Comparison of ENCODE assay signal across 1 cellular context in the genomic region with DNA sequence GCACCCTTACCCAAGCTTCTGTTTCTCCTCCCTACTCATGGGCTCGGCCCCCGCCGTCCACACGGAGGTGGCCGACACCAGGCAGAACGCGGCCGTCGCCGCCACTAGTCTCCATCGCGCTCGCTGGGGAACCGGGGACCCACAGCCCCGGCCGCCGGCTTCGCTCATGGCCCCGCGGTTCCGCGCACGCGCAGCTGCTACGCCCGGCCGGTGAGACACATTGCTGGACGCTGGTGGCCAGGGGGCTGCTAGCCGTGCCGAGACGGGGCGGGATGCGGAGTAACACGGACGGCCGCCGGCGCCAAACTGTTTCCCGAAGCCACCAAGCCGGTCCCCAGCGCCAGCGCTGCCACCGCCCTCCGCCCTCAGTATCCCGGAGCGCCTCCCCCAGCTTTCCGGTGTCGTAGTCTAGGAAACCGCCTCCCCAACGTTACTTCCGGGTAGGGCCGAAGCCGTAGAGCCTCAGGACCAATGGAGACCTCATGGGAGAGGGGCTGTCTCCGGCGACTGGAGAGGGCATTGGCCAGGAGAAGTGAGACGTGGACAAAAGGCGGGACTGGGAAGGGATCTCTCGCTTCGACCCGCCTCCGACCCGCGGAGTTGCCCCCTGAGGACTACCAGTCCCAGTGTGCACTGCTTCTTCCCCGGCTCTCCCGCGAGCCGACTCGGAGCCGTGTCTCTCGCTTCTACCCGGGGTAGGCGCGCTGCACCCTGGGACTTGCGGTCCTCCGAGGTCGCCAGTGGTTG.
TF ChIP-seq lines count a peak whose summit lies in the region.

A gene with protein sequence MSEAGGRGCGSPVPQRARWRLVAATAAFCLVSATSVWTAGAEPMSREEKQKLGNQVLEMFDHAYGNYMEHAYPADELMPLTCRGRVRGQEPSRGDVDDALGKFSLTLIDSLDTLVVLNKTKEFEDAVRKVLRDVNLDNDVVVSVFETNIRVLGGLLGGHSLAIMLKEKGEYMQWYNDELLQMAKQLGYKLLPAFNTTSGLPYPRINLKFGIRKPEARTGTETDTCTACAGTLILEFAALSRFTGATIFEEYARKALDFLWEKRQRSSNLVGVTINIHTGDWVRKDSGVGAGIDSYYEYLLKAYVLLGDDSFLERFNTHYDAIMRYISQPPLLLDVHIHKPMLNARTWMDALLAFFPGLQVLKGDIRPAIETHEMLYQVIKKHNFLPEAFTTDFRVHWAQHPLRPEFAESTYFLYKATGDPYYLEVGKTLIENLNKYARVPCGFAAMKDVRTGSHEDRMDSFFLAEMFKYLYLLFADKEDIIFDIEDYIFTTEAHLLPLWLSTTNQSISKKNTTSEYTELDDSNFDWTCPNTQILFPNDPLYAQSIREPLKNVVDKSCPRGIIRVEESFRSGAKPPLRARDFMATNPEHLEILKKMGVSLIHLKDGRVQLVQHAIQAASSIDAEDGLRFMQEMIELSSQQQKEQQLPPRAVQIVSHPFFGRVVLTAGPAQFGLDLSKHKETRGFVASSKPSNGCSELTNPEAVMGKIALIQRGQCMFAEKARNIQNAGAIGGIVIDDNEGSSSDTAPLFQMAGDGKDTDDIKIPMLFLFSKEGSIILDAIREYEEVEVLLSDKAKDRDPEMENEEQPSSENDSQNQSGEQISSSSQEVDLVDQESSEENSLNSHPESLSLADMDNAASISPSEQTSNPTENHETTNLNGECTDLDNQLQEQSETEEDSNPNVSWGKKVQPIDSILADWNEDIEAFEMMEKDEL (minus strand): TSS at position 380 of the 747 bp plus-strand sequence. CDS start 212 bp downstream, at position 168.

TF ChIP-seq in HepG2, 621 proteins besides CTCF, POLR2A, EP300 and RAD21 (continued from another document and continues in another):
- TF ChIP-seq, protein P1, sequence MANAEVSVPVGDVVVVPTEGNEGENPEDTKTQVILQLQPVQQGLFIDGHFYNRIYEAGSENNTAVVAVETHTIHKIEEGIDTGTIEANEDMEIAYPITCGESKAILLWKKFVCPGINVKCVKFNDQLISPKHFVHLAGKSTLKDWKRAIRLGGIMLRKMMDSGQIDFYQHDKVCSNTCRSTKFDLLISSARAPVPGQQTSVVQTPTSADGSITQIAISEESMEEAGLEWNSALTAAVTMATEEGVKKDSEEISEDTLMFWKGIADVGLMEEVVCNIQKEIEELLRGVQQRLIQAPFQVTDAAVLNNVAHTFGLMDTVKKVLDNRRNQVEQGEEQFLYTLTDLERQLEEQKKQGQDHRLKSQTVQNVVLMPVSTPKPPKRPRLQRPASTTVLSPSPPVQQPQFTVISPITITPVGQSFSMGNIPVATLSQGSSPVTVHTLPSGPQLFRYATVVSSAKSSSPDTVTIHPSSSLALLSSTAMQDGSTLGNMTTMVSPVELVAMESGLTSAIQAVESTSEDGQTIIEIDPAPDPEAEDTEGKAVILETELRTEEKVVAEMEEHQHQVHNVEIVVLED (CRISPR knock-in tag; IDR thresholded peaks at IDR 0.05; ENCODE audit: borderline replicate concordance), result peak; percentile 77
- TF ChIP-seq FOSL1 (CRISPR knock-in tag; IDR thresholded peaks at IDR 0.05; ENCODE audit: borderline replicate concordance), result no peak
- TF ChIP-seq MEIS2 (CRISPR knock-in tag; IDR thresholded peaks at IDR 0.05), result peak; percentile 8; the same call in 1 of the 2 replicates
- TF ChIP-seq NR1H2 (CRISPR knock-in tag; IDR thresholded peaks at IDR 0.05; ENCODE audit: borderline replicate concordance, low read depth), result no peak
- no peak for TF ChIP-seq GTF2F1 (IDR thresholded peaks at IDR 0.05; ENCODE audit: low read length)
- TF ChIP-seq, protein P2, sequence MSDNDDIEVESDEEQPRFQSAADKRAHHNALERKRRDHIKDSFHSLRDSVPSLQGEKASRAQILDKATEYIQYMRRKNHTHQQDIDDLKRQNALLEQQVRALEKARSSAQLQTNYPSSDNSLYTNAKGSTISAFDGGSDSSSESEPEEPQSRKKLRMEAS (IDR thresholded peaks at IDR 0.05), result 0 out of 2 replicates have a peak, but pooled peaks have one; percentile 9
- TF ChIP-seq, protein P3, sequence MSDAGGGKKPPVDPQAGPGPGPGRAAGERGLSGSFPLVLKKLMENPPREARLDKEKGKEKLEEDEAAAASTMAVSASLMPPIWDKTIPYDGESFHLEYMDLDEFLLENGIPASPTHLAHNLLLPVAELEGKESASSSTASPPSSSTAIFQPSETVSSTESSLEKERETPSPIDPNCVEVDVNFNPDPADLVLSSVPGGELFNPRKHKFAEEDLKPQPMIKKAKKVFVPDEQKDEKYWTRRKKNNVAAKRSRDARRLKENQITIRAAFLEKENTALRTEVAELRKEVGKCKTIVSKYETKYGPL (CRISPR knock-in tag; IDR thresholded peaks at IDR 0.05), result no peak
- TF ChIP-seq, protein P4, sequence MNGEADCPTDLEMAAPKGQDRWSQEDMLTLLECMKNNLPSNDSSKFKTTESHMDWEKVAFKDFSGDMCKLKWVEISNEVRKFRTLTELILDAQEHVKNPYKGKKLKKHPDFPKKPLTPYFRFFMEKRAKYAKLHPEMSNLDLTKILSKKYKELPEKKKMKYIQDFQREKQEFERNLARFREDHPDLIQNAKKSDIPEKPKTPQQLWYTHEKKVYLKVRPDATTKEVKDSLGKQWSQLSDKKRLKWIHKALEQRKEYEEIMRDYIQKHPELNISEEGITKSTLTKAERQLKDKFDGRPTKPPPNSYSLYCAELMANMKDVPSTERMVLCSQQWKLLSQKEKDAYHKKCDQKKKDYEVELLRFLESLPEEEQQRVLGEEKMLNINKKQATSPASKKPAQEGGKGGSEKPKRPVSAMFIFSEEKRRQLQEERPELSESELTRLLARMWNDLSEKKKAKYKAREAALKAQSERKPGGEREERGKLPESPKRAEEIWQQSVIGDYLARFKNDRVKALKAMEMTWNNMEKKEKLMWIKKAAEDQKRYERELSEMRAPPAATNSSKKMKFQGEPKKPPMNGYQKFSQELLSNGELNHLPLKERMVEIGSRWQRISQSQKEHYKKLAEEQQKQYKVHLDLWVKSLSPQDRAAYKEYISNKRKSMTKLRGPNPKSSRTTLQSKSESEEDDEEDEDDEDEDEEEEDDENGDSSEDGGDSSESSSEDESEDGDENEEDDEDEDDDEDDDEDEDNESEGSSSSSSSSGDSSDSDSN (CRISPR knock-in tag; IDR thresholded peaks at IDR 0.05), result peak; percentile 88
- TF ChIP-seq ZNF773 (CRISPR knock-in tag; IDR thresholded peaks at IDR 0.05; ENCODE audit: borderline replicate concordance), result no peak
- TF ChIP-seq NR2C2 (CRISPR knock-in tag; IDR thresholded peaks at IDR 0.05; ENCODE audit: borderline replicate concordance), result peak; percentile 88
- TF ChIP-seq MAZ (IDR thresholded peaks at IDR 0.05; ENCODE audit: borderline replicate concordance, low read depth, low read length), result no peak; the same call in 1 of the 2 replicates
- TF ChIP-seq MAZ (CRISPR knock-in tag; IDR thresholded peaks at IDR 0.05; ENCODE audit: low read depth), result no peak
- TF ChIP-seq SIN3B (IDR thresholded peaks at IDR 0.05; ENCODE audit: low read length), result no peak
- TF ChIP-seq ZSCAN22 (CRISPR knock-in tag; IDR thresholded peaks at IDR 0.05), result no peak
- TF ChIP-seq PHF8 (CRISPR knock-in tag; IDR thresholded peaks at IDR 0.05), result peak; percentile 91
- TF ChIP-seq, protein P5, sequence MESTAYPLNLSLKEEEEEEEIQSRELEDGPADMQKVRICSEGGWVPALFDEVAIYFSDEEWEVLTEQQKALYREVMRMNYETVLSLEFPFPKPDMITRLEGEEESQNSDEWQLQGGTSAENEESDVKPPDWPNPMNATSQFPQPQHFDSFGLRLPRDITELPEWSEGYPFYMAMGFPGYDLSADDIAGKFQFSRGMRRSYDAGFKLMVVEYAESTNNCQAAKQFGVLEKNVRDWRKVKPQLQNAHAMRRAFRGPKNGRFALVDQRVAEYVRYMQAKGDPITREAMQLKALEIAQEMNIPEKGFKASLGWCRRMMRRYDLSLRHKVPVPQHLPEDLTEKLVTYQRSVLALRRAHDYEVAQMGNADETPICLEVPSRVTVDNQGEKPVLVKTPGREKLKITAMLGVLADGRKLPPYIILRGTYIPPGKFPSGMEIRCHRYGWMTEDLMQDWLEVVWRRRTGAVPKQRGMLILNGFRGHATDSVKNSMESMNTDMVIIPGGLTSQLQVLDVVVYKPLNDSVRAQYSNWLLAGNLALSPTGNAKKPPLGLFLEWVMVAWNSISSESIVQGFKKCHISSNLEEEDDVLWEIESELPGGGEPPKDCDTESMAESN (CRISPR knock-in tag; conservative IDR thresholded peaks at IDR 0.05), result peak; percentile 78; the same call in 1 of the 2 replicates
- peak; percentile 17 for TF ChIP-seq RXRB (CRISPR knock-in tag; IDR thresholded peaks at IDR 0.05; ENCODE audit: borderline replicate concordance)
- TF ChIP-seq ZNF468 (CRISPR knock-in tag; IDR thresholded peaks at IDR 0.05), result 0 out of 2 replicates have a peak, but pooled peaks have one; percentile 20
- TF ChIP-seq, protein P6, sequence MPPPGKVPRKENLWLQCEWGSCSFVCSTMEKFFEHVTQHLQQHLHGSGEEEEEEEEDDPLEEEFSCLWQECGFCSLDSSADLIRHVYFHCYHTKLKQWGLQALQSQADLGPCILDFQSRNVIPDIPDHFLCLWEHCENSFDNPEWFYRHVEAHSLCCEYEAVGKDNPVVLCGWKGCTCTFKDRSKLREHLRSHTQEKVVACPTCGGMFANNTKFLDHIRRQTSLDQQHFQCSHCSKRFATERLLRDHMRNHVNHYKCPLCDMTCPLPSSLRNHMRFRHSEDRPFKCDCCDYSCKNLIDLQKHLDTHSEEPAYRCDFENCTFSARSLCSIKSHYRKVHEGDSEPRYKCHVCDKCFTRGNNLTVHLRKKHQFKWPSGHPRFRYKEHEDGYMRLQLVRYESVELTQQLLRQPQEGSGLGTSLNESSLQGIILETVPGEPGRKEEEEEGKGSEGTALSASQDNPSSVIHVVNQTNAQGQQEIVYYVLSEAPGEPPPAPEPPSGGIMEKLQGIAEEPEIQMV (CRISPR knock-in tag; IDR thresholded peaks at IDR 0.05; ENCODE audit: low read depth), result no peak
- TF ChIP-seq, protein P7, sequence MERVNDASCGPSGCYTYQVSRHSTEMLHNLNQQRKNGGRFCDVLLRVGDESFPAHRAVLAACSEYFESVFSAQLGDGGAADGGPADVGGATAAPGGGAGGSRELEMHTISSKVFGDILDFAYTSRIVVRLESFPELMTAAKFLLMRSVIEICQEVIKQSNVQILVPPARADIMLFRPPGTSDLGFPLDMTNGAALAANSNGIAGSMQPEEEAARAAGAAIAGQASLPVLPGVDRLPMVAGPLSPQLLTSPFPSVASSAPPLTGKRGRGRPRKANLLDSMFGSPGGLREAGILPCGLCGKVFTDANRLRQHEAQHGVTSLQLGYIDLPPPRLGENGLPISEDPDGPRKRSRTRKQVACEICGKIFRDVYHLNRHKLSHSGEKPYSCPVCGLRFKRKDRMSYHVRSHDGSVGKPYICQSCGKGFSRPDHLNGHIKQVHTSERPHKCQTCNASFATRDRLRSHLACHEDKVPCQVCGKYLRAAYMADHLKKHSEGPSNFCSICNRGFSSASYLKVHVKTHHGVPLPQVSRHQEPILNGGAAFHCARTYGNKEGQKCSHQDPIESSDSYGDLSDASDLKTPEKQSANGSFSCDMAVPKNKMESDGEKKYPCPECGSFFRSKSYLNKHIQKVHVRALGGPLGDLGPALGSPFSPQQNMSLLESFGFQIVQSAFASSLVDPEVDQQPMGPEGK (CRISPR knock-in tag; IDR thresholded peaks at IDR 0.05), result peak; percentile 58; the same call in 1 of the 2 replicates
- TF ChIP-seq CREB1 (IDR thresholded peaks at IDR 0.05), result peak; percentile 87
- peak; percentile 96 for TF ChIP-seq CREB1 (CRISPR knock-in tag; IDR thresholded peaks at IDR 0.05)
- TF ChIP-seq, protein P8, sequence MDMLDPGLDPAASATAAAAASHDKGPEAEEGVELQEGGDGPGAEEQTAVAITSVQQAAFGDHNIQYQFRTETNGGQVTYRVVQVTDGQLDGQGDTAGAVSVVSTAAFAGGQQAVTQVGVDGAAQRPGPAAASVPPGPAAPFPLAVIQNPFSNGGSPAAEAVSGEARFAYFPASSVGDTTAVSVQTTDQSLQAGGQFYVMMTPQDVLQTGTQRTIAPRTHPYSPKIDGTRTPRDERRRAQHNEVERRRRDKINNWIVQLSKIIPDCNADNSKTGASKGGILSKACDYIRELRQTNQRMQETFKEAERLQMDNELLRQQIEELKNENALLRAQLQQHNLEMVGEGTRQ (IDR thresholded peaks at IDR 0.05; ENCODE audit: low read depth, low read length), result no peak
- TF ChIP-seq, protein P8 (CRISPR knock-in tag; IDR thresholded peaks at IDR 0.05; ENCODE audit: borderline replicate concordance), result no peak
- TF ChIP-seq REL (CRISPR knock-in tag; conservative IDR thresholded peaks at IDR 0.05), result no peak
- TF ChIP-seq, protein P9, sequence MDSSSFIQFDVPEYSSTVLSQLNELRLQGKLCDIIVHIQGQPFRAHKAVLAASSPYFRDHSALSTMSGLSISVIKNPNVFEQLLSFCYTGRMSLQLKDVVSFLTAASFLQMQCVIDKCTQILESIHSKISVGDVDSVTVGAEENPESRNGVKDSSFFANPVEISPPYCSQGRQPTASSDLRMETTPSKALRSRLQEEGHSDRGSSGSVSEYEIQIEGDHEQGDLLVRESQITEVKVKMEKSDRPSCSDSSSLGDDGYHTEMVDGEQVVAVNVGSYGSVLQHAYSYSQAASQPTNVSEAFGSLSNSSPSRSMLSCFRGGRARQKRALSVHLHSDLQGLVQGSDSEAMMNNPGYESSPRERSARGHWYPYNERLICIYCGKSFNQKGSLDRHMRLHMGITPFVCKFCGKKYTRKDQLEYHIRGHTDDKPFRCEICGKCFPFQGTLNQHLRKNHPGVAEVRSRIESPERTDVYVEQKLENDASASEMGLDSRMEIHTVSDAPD (CRISPR knock-in tag; IDR thresholded peaks at IDR 0.05), result no peak
- peak; percentile 70 for TF ChIP-seq HNRNPLL (IDR thresholded peaks at IDR 0.05; ENCODE audit: low read depth, low read length, poor library complexity, severe bottlenecking)
- TF ChIP-seq, protein P10, sequence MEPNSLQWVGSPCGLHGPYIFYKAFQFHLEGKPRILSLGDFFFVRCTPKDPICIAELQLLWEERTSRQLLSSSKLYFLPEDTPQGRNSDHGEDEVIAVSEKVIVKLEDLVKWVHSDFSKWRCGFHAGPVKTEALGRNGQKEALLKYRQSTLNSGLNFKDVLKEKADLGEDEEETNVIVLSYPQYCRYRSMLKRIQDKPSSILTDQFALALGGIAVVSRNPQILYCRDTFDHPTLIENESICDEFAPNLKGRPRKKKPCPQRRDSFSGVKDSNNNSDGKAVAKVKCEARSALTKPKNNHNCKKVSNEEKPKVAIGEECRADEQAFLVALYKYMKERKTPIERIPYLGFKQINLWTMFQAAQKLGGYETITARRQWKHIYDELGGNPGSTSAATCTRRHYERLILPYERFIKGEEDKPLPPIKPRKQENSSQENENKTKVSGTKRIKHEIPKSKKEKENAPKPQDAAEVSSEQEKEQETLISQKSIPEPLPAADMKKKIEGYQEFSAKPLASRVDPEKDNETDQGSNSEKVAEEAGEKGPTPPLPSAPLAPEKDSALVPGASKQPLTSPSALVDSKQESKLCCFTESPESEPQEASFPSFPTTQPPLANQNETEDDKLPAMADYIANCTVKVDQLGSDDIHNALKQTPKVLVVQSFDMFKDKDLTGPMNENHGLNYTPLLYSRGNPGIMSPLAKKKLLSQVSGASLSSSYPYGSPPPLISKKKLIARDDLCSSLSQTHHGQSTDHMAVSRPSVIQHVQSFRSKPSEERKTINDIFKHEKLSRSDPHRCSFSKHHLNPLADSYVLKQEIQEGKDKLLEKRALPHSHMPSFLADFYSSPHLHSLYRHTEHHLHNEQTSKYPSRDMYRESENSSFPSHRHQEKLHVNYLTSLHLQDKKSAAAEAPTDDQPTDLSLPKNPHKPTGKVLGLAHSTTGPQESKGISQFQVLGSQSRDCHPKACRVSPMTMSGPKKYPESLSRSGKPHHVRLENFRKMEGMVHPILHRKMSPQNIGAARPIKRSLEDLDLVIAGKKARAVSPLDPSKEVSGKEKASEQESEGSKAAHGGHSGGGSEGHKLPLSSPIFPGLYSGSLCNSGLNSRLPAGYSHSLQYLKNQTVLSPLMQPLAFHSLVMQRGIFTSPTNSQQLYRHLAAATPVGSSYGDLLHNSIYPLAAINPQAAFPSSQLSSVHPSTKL (CRISPR knock-in tag; IDR thresholded peaks at IDR 0.05), result peak; percentile 23; the same call in 1 of the 2 replicates
